ENCODE assay signal across 1 cellular context in the genomic region with DNA sequence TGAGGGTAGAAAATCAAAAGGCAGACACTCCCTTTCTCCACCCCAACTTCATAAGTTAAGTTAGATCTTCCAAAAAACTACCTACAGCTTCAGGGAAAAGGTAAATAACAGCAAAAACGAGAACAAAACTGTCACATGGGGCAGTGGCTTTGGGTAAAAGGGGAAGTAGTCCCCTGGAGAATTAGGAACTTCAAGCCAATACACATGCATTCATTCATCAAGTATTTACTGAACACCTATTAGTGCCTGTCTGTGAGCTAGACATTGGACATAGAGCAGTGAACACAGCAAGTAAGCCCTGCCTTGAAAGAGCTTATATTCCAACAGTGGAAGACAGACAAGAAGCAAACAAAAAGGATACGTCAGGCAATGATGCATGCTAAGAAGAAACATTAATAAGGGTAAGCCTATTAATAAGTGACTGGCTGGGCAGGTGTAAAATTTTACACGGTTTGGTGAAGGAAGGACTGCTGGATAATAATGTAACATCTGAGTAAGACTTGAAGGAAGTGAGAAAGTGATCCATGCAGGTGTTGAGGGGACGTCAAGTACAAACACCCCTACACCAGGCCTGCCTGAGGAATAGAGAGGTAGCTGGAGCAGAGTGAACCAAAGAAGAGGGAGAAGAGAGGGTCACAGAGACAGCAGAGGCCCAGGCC.
TF ChIP-seq lines count a peak whose summit lies in the region.

No MANE protein-coding gene starts in this region.

TF ChIP-seq in K562, 482 proteins besides CTCF, POLR2A, EP300 and RAD21 (continued from another document):
- TF ChIP-seq, protein P1, sequence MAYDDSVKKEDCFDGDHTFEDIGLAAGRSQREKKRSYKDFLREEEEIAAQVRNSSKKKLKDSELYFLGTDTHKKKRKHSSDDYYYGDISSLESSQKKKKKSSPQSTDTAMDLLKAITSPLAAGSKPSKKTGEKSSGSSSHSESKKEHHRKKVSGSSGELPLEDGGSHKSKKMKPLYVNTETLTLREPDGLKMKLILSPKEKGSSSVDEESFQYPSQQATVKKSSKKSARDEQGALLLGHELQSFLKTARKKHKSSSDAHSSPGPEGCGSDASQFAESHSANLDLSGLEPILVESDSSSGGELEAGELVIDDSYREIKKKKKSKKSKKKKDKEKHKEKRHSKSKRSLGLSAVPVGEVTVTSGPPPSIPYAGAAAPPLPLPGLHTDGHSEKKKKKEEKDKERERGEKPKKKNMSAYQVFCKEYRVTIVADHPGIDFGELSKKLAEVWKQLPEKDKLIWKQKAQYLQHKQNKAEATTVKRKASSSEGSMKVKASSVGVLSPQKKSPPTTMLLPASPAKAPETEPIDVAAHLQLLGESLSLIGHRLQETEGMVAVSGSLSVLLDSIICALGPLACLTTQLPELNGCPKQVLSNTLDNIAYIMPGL (CRISPR knock-in tag; IDR thresholded peaks at IDR 0.05): no peak
- TF ChIP-seq ZNF3 (CRISPR knock-in tag; IDR thresholded peaks at IDR 0.05) (0 out of 2 replicates have a peak, but pooled peaks have one; percentile 58), ZNF274 (IDR thresholded peaks at IDR 0.05; ENCODE audit: borderline replicate concordance, low read depth, low read length) (no peak), ZNF175 (CRISPR knock-in tag; IDR thresholded peaks at IDR 0.05; ENCODE audit: low read depth) (no peak), KDM4B (IDR thresholded peaks at IDR 0.05; ENCODE audit: borderline replicate concordance in 2 of 2, low read depth in 1 of 2) (no peak), ZNF282 (CRISPR knock-in tag; IDR thresholded peaks at IDR 0.05) (no peak)
- TF ChIP-seq, protein P2, sequence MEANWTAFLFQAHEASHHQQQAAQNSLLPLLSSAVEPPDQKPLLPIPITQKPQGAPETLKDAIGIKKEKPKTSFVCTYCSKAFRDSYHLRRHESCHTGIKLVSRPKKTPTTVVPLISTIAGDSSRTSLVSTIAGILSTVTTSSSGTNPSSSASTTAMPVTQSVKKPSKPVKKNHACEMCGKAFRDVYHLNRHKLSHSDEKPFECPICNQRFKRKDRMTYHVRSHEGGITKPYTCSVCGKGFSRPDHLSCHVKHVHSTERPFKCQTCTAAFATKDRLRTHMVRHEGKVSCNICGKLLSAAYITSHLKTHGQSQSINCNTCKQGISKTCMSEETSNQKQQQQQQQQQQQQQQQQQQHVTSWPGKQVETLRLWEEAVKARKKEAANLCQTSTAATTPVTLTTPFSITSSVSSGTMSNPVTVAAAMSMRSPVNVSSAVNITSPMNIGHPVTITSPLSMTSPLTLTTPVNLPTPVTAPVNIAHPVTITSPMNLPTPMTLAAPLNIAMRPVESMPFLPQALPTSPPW (CRISPR knock-in tag; IDR thresholded peaks at IDR 0.05): no peak
TF ChIP-seq in K562: peak in this region for 3.
